Comparison of ENCODE assay signal across 16 cellular contexts in the genomic region with DNA sequence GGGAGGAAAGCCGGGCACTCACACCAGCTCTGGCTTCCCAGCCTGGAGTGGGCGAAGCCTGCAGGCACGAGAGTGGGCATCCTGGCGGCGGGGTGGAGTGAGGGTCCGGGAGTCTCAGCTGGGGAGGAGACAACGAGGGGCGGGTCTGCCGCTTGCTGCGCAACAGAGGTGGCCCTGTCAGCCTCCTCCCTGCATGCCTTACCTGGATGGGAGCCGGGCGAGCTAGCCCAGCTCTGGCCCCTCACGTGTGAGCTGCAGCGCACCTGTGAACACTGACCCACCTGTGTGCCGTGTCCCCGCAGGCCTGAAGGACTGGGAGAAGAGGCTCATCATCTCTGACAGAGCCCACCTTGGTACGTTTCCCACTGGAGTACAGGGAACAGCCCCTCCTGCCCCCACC. TPM values are rescaled to one million over a fixed set of nuclear protein-coding genes. Genes with fewer than 3 reads are reported as not detected.
A peak's percentile ranks its signal among the peaks of the same experiment; 100 is the strongest.
DNase-seq lines count a peak whose midpoint lies in the region; ATAC-seq and TF ChIP-seq lines count a peak whose summit lies in the region.
"Had no signal": no experiment of that assay in that cellular context is flagged by ENCODE, and none has a peak within 500 bp of the region (broad histone marks: within the 10 kb centered on the region; RNA-seq: fewer than 3 reads in every experiment).

No MANE protein-coding gene starts in this region.

- TF ChIP-seq RAD21 in IMR-90 (IDR thresholded peaks at IDR 0.05; ENCODE audit: low read length) = no peak

- H3K79me1 ChIP-seq in IMR-90 (ENCODE audit: low read depth in 1 of 2, low read length in 2 of 2) = no peaks in the 10 kb centered on the region

- H2BK15ac ChIP-seq in IMR-90 (ENCODE audit: low read depth, low read length) = no peak overlapping the region

- H3K9me3 Mint-ChIP-seq in nephron progenitor cell = no peaks in the 10 kb centered on the region
- H3K9me3 Mint-ChIP-seq: CD14-positive monocyte; CD4-positive, alpha-beta memory T cell; H9 had no signal

- H2AFZ ChIP-seq in IMR-90 (replicated peaks; ENCODE audit: low read length, poor library complexity) (no peak overlapping the region), osteoblast (ENCODE audit: low read length) (no peak overlapping the region)

- POLR2A ChIA-PET in IMR-90 (lab: Charles Lee; ENCODE audit: unreplicated experiment) = no interaction called here

- in situ Hi-C loops in IMR-90 (cut with MboI; ENCODE audit: low sequenced_read_pairs) = no loop called here

- H3K79me2 ChIP-seq in osteoblast (ENCODE audit: insufficient read depth, low read length) = no peaks in the 10 kb centered on the region

- H3K36me3 ChIP-seq in left ventricle myocardium inferior (peaks cover 56% of the 10 kb centered on the region), heart left ventricle (peaks cover 0 to 55% (median 32%) of the 10 kb centered on the region in 9 donors), IMR-90 (ENCODE audit: control insufficient read depth, insufficient read depth, low read length) (peaks cover 10% of the 10 kb centered on the region), osteoblast (ENCODE audit: insufficient read depth, low read length) (no peaks in the 10 kb centered on the region), tibial artery (peaks cover 42 to 52% (median 47%) of the 10 kb centered on the region in 3 donors)

- H2BK5ac ChIP-seq in IMR-90 (ENCODE audit: low read depth, low read length, poor library complexity, severe bottlenecking) = no peak overlapping the region

- DNase-seq in left ventricle myocardium inferior = no peak
- DNase-seq in heart left ventricle = no peak
- no peak for DNase-seq in IMR-90
- DNase-seq in osteoblast (ENCODE audit: insufficient read length, low spot score, missing footprints) = peak; percentile 63
- DNase-seq in tibial artery = no peak
- no peak for DNase-seq in nephron progenitor cell
- DNase-seq: 8988T, DMS153, DMS79, GDM1, GOT3, H9 had no signal

- H2AK5ac ChIP-seq in IMR-90 (ENCODE audit: low read depth, low read length) = peak overlapping the region; percentile 0; the same call in 1 of the 2 replicates

- BruUV-seq in IMR-90 (replicated peaks; lab: Mats Ljungman, UMichigan) = no TSS peak

- dilution Hi-C loops in IMR-90 (cut with HindIII; ENCODE audit: low sequenced_read_pairs, unreplicated experiment) = no loop called here

- no peak overlapping the region for H3K56ac ChIP-seq in IMR-90 (ENCODE audit: extremely low read depth, insufficient read depth, low read length)

- no peak for ATAC-seq in heart left ventricle
- no peak for ATAC-seq in IMR-90 (ENCODE audit: low read depth)
- no peak for ATAC-seq in GM21723 (IDR thresholded peaks at IDR 0.05; ENCODE audit: unreplicated experiment)

- no peak overlapping the region for H3K27ac Mint-ChIP-seq in nephron progenitor cell
- H3K27ac Mint-ChIP-seq: CD4-positive, alpha-beta memory T cell; H9 had no signal

- TF ChIP-seq CTCF in left ventricle myocardium inferior (IDR thresholded peaks at IDR 0.05; ENCODE audit: borderline replicate concordance) (no peak), heart left ventricle (IDR thresholded peaks at IDR 0.05) (no peak), IMR-90 (conservative IDR thresholded peaks at IDR 0.05; ENCODE audit: low read depth, low read length) (no peak), osteoblast (IDR thresholded peaks at IDR 0.05; ENCODE audit: extremely low read depth, low read depth, low read length) (no peak), tibial artery (IDR thresholded peaks at IDR 0.05) (no peak), nephron progenitor cell (IDR thresholded peaks at IDR 0.05) (no peak)

- H3K4me1 Mint-ChIP-seq in nephron progenitor cell = peaks cover 17% of the 10 kb centered on the region
- H3K4me1 Mint-ChIP-seq: CD4-positive, alpha-beta memory T cell had no signal

- peak overlapping the region; percentile 98 for H3K27ac ChIP-seq in left ventricle myocardium inferior (replicated peaks)
- no peak overlapping the region for H3K27ac ChIP-seq in heart left ventricle
- no peak overlapping the region for H3K27ac ChIP-seq in IMR-90 (ENCODE audit: insufficient read depth, low read length)
- H3K27ac ChIP-seq in osteoblast (ENCODE audit: low read depth, low read length) = no peak overlapping the region
- peak overlapping the region; percentile 97 to 98 for H3K27ac ChIP-seq in tibial artery
- H3K27ac ChIP-seq: BLaER1 had no signal

- 92 to 95% (median 94%) methylated on average over 17 of the region's 17 CpGs for WGBS in heart left ventricle, 4 donors
- WGBS in IMR-90 (ENCODE audit: extremely low coverage in 2 of 2, insufficient read length in 1 of 2), 2 experiments = 89% methylated on average over 12 of the region's 17 CpGs; no CpG with 5 or more reads in 1 of the 2 experiments

- CTCF ChIA-PET in IMR-90 (lab: Yijun Ruan, JAX) = interaction anchor here (0.6 kb wide), 1 partner anchor 10 kb away, joined by 5 read pairs; no protein-coding TSS in a partner anchor

- H3K14ac ChIP-seq in IMR-90 (replicated peaks; ENCODE audit: low read depth, low read length) = no peak overlapping the region

- no peaks in the 10 kb centered on the region for H4K20me1 ChIP-seq in IMR-90 (ENCODE audit: insufficient read depth, low read length)
- H4K20me1 ChIP-seq in osteoblast (ENCODE audit: insufficient read depth, low read length) = no peaks in the 10 kb centered on the region
- H4K20me1 ChIP-seq: BLaER1 had no signal

- no peaks in the 10 kb centered on the region for H3K27me3 ChIP-seq in left ventricle myocardium inferior (ENCODE audit: low read depth)
- H3K27me3 ChIP-seq in heart left ventricle = no peaks in the 10 kb centered on the region
- H3K27me3 ChIP-seq in IMR-90 (ENCODE audit: control insufficient read depth, insufficient read depth, low read length) = no peaks in the 10 kb centered on the region
- H3K27me3 ChIP-seq in osteoblast (ENCODE audit: insufficient read depth, low read length) = no peaks in the 10 kb centered on the region
- H3K27me3 ChIP-seq in tibial artery = no peaks in the 10 kb centered on the region
- H3K27me3 ChIP-seq: BLaER1 had no signal

- H4K5ac ChIP-seq in IMR-90 (ENCODE audit: low read depth, low read length) = no peak overlapping the region

- peaks cover 8% of the 10 kb centered on the region for H3K36me3 Mint-ChIP-seq in nephron progenitor cell (ENCODE audit: low read depth)
- H3K36me3 Mint-ChIP-seq: CD4-positive, alpha-beta memory T cell had no signal

- H4K8ac ChIP-seq in IMR-90 (ENCODE audit: low read depth in 2 of 2, low read length in 2 of 2) = no peak overlapping the region

- H3K4ac ChIP-seq in IMR-90 (ENCODE audit: low read depth, low read length) = no peak overlapping the region

- no peak overlapping the region for H3K9ac ChIP-seq in IMR-90 (ENCODE audit: low read depth, low read length)
- H3K9ac ChIP-seq: BLaER1 had no signal

- intact Hi-C loops in left ventricle myocardium inferior (cut with micrococcal nuclease) (no loop called here), heart left ventricle (cut with DNase I) (no loop called here), IMR-90 (cut with micrococcal nuclease) (no loop called here), tibial artery (cut with DNase I; ENCODE audit: low total_unique reads) (no loop called here)

- H3K4me2 ChIP-seq in IMR-90 (ENCODE audit: low read depth, low read length) (no peak overlapping the region), osteoblast (ENCODE audit: insufficient read depth, low read length) (no peak overlapping the region)
- H3K4me2 ChIP-seq: BLaER1 had no signal

- no peak overlapping the region for H3K18ac ChIP-seq in IMR-90 (ENCODE audit: low read depth, low read length)

- peaks cover 15% of the 10 kb centered on the region for H3K9me1 ChIP-seq in IMR-90 (ENCODE audit: insufficient read depth, low read length)

- H3K23ac ChIP-seq in IMR-90 (ENCODE audit: low read depth, low read length) = no peak overlapping the region

- H3K9me3 ChIP-seq in left ventricle myocardium inferior (replicated peaks) = no peaks in the 10 kb centered on the region
- no peaks in the 10 kb centered on the region for H3K9me3 ChIP-seq in heart left ventricle
- H3K9me3 ChIP-seq in IMR-90 (ENCODE audit: control insufficient read depth, insufficient read depth, low read length) = no peaks in the 10 kb centered on the region
- no peaks in the 10 kb centered on the region for H3K9me3 ChIP-seq in osteoblast (ENCODE audit: low read depth, low read length)
- no peaks in the 10 kb centered on the region for H3K9me3 ChIP-seq in tibial artery
- H3K9me3 ChIP-seq: BLaER1 had no signal

- no peak for TF ChIP-seq POLR2A in heart left ventricle (IDR thresholded peaks at IDR 0.05)
- no peak for TF ChIP-seq POLR2A in IMR-90 (IDR thresholded peaks at IDR 0.05; ENCODE audit: low read depth, low read length)

- no peak overlapping the region for H3K4me3 Mint-ChIP-seq in nephron progenitor cell
- H3K4me3 Mint-ChIP-seq: CD14-positive monocyte; CD4-positive, alpha-beta memory T cell had no signal

- H2BK20ac ChIP-seq in IMR-90 (ENCODE audit: low read depth, low read length) = no peak overlapping the region

- no peaks in the 10 kb centered on the region for H3K27me3 Mint-ChIP-seq in nephron progenitor cell (ENCODE audit: low read depth, poor library complexity)

- H3K4me1 ChIP-seq in left ventricle myocardium inferior (peaks cover 40% of the 10 kb centered on the region), heart left ventricle (peaks cover 0 to 40% (median 30%) of the 10 kb centered on the region in 12 donors), IMR-90 (ENCODE audit: control insufficient read depth, insufficient read depth, low read length) (peaks cover 22% of the 10 kb centered on the region), osteoblast (ENCODE audit: insufficient read depth, low read length) (peaks cover 10% of the 10 kb centered on the region), tibial artery (peaks cover 12 to 48% (median 32%) of the 10 kb centered on the region in 4 donors)

- H3K4me3 ChIP-seq in left ventricle myocardium inferior (no peak overlapping the region), heart left ventricle (no peak overlapping the region), IMR-90 (ENCODE audit: insufficient read depth, low read depth, low read length) (no peak overlapping the region), osteoblast (ENCODE audit: insufficient read depth, low read length) (no peak overlapping the region), tibial artery (no peak overlapping the region)
- H3K4me3 ChIP-seq: BLaER1 had no signal

- H4K91ac ChIP-seq in IMR-90 (ENCODE audit: insufficient read depth, low read depth, low read length) = no peak overlapping the region

- no peak overlapping the region for H2BK120ac ChIP-seq in IMR-90 (ENCODE audit: low read depth, low read length)

- H2AK9ac ChIP-seq in IMR-90 (replicated peaks; ENCODE audit: low read depth, low read length, poor library complexity) = no peak overlapping the region

RNA-seq across cellular contexts. Expression of a gene that starts 13.9 kb away (rescaled TPM):
- total RNA-seq in left ventricle myocardium inferior = 55.6 TPM
- total RNA-seq in heart left ventricle = 100 to 1,000 TPM in 2 of 9 donors, 10 to 100 TPM in 7; 41.0 to 203 (median 53.9) TPM
- 100 to 1,000 TPM; 126 to 191 TPM for polyA plus RNA-seq in heart left ventricle
- total RNA-seq in IMR-90 (2012; rRNA removed) = 132 and 166 TPM in 2 replicates
- polyA plus RNA-seq in IMR-90 (2012; rRNA removed) = 184 and 248 TPM in 2 replicates
- polyA plus RNA-seq in IMR-90 (2012; cell fraction: cytosol; rRNA removed) = 392 and 403 TPM in 2 replicates
- polyA plus RNA-seq in IMR-90 (2012; cell fraction: nucleus; rRNA removed; ENCODE audit: low replicate concordance) = 69.2 and 188 TPM in 2 replicates
- total RNA-seq in osteoblast = 57.2 and 62.2 TPM in 2 replicates

RNA-seq across cellular contexts. Expression of a gene that starts 15.0 kb away (rescaled TPM):
- total RNA-seq in left ventricle myocardium inferior = 218 TPM
- total RNA-seq in heart left ventricle = 100 to 1,000 TPM in 8 of 9 donors, 10 to 100 TPM in 1; 78.9 to 247 (median 160) TPM
- 100 to 1,000 TPM in 1 of 2 donors, 10 to 100 TPM in 1; 64.7 to 258 TPM for polyA plus RNA-seq in heart left ventricle
- total RNA-seq in IMR-90 (2012; rRNA removed) = 1.8 and 2.5 TPM in 2 replicates
- 3.9 and 5.2 TPM in 2 replicates for polyA plus RNA-seq in IMR-90 (2012; rRNA removed)
- polyA plus RNA-seq in IMR-90 (2012; cell fraction: cytosol; rRNA removed) = 5.9 and 6.5 TPM in 2 replicates
- 28.6 and 32.1 TPM in 2 replicates for polyA plus RNA-seq in IMR-90 (2012; cell fraction: nucleus; rRNA removed; ENCODE audit: low replicate concordance)
- total RNA-seq in osteoblast = 2.1 and 4.3 TPM in 2 replicates

RNA-seq across cellular contexts. Expression of a gene that starts 49.6 kb away (rescaled TPM):
- total RNA-seq in left ventricle myocardium inferior (28.5 TPM), heart left ventricle (10 to 100 TPM; 26.0 to 58.9 (median 28.8) TPM), IMR-90 (2012; rRNA removed) (16.8 and 20.0 TPM in 2 replicates), osteoblast (46.6 and 49.2 TPM in 2 replicates)
- polyA plus RNA-seq in heart left ventricle (10 to 100 TPM; 27.3 to 32.5 TPM), IMR-90 (2012; rRNA removed) (62.1 and 76.2 TPM in 2 replicates)
- 39.3 and 68.1 TPM in 2 replicates for polyA plus RNA-seq in IMR-90 (2012; cell fraction: cytosol; rRNA removed)
- 179 and 366 TPM in 2 replicates for polyA plus RNA-seq in IMR-90 (2012; cell fraction: nucleus; rRNA removed; ENCODE audit: low replicate concordance)

RNA-seq across cellular contexts. Expression of a gene that starts 56.5 kb away (rescaled TPM):
- total RNA-seq in left ventricle myocardium inferior = 144 TPM
- total RNA-seq in heart left ventricle = 100 to 1,000 TPM; 115 to 173 (median 143) TPM
- 100 to 1,000 TPM; 108 to 129 TPM for polyA plus RNA-seq in heart left ventricle
- total RNA-seq in IMR-90 (2012; rRNA removed) = 182 and 193 TPM in 2 replicates
- polyA plus RNA-seq in IMR-90 (2012; rRNA removed) = 221 and 242 TPM in 2 replicates
- polyA plus RNA-seq in IMR-90 (2012; cell fraction: cytosol; rRNA removed) = 248 and 535 TPM in 2 replicates
- 317 and 551 TPM in 2 replicates for polyA plus RNA-seq in IMR-90 (2012; cell fraction: nucleus; rRNA removed; ENCODE audit: low replicate concordance)
- 156 and 188 TPM in 2 replicates for total RNA-seq in osteoblast

Comparison
In these comparisons a context has a peak if more than half of its experiments do, and no peak if none do; other contexts are left out.
1. H3K27ac ChIP-seq: peak in left ventricle myocardium inferior (single experiment) and tibial artery (2 of 2); none in heart left ventricle (0 of 12), IMR-90 (single experiment) and osteoblast (single experiment).
2. RNA of a gene that starts 15.0 kb away (total RNA-seq): 218 TPM in left ventricle myocardium inferior (single experiment) and 78.9 to 247 TPM in heart left ventricle; 2.1 to 4.3 TPM in osteoblast and 1.8 to 2.5 TPM in IMR-90; every median in the first group is over 10 times any median in the second.